Comparison of ENCODE assay signal across 10 cellular contexts in the genomic region with DNA sequence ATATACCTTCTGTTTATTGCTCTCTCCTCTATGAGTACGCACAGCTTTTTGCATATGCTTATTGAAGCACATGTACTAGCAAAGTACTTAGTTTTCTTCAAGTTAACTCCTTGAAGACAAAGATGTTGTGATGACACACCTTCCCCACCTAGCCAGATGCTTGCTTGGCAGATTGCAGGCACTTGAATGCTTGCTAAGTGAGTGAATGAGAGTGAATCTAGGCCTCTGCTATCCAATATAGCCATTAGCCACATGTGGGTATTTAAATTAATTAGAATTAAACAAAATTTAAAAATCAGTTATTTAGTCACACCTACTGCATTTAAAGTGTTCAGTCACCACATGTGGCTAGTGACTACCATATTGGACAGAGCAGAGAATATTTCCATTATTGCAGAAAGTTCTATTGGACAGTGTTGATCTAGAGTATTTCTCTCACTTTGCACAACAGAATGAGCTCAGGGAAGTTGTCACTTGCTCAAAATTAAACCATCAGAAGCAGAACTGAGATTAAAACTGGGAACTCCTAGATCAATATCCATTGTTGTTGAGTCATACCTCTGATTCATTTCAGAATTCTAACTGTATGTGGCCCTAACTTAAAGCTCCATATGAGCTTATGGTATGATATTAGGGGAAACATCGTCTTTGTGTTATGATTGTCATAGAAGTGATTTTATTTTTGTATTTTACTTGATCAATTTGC. TPM values are rescaled to one million over a fixed set of nuclear protein-coding genes. Genes with fewer than 3 reads are reported as not detected.
DNase-seq lines count a peak whose midpoint lies in the region; ATAC-seq and TF ChIP-seq lines count a peak whose summit lies in the region.
"Had no signal": no experiment of that assay in that cellular context is flagged by ENCODE, and none has a peak within 500 bp of the region (broad histone marks: within the 10 kb centered on the region; RNA-seq: fewer than 3 reads in every experiment).

No MANE protein-coding gene starts in this region.

- no peaks in the 10 kb centered on the region for H3K4me1 ChIP-seq in prostate gland (replicated peaks)

- CTCF ChIA-PET in activated naive CD4-positive, alpha-beta T cell treated with anti-CD3 and anti-CD28 coated beads for 36 hours (lab: Charles Lee) = interaction anchor here (1.1 to 4.3 kb wide), 3 partner anchors 10 to 93 kb away, joined by 3 to 19 read pairs (median 3); a partner anchor contains a TSS

- no peaks in the 10 kb centered on the region for H3K27me3 ChIP-seq in prostate gland (replicated peaks; ENCODE audit: insufficient read depth)

- no peak overlapping the region for H3K4me3 ChIP-seq in prostate gland

- H3K4me1 Mint-ChIP-seq in activated naive CD4-positive, alpha-beta T cell treated with anti-CD3 and anti-CD28 coated beads for 36 hours (ENCODE audit: low read depth) = peaks cover 2% of the 10 kb centered on the region
- H3K4me1 Mint-ChIP-seq: activated naive CD4-positive, alpha-beta T cell treated with anti-CD3 and anti-CD28 coated beads, Interleukin-2, amount 10 ng/mL, durations not matched to agents 7 days and 5 days had no signal

- peaks cover 2% of the 10 kb centered on the region for H3K27me3 Mint-ChIP-seq in activated naive CD4-positive, alpha-beta T cell treated with anti-CD3 and anti-CD28 coated beads for 36 hours (ENCODE audit: low read depth)

- no peaks in the 10 kb centered on the region for H3K9me3 ChIP-seq in prostate gland

- H3K27ac ChIP-seq in prostate gland = no peak overlapping the region

- no peaks in the 10 kb centered on the region for H3K36me3 Mint-ChIP-seq in activated naive CD4-positive, alpha-beta T cell treated with anti-CD3 and anti-CD28 coated beads, Interleukin-2, amount 50 U/mL, for 72 hours
- H3K36me3 Mint-ChIP-seq in activated naive CD4-positive, alpha-beta T cell treated with anti-CD3 and anti-CD28 coated beads for 36 hours (ENCODE audit: low read depth) = no peaks in the 10 kb centered on the region

- no peak for TF ChIP-seq POLR2A in prostate gland (IDR thresholded peaks at IDR 0.05)

- no peak overlapping the region for H3K4me3 Mint-ChIP-seq in activated naive CD4-positive, alpha-beta T cell treated with anti-CD3 and anti-CD28 coated beads for 36 hours
- H3K4me3 Mint-ChIP-seq: activated naive CD4-positive, alpha-beta T cell treated with anti-CD3 and anti-CD28 coated beads, Interleukin-2, amount 10 ng/mL, durations not matched to agents 7 days and 5 days had no signal

- no peaks in the 10 kb centered on the region for H3K36me3 ChIP-seq in prostate gland

- no peak for TF ChIP-seq CTCF in prostate gland (IDR thresholded peaks at IDR 0.05)

- intact Hi-C loops in activated naive CD4-positive, alpha-beta T cell treated with anti-CD3 and anti-CD28 coated beads for 36 hours (cut with micrococcal nuclease) = loop anchor here (10.0 kb wide), 1 partner anchor 617 kb away; no protein-coding TSS in a partner anchor
- intact Hi-C loops in posterior vena cava (cut with DNase I) (no loop called here), prostate gland (cut with DNase I) (no loop called here)

- DNase-seq in activated naive CD4-positive, alpha-beta T cell treated with anti-CD3 and anti-CD28 coated beads, Interleukin-2, amount 50 U/mL, for 72 hours (ENCODE audit: low spot score in 2 of 2) = no peak
- no peak for DNase-seq in activated naive CD4-positive, alpha-beta T cell treated with anti-CD3 and anti-CD28 coated beads for 36 hours
- DNase-seq in NCI-H524 (lab: John Stamatoyannopoulos, UW) (peak; percentile 54 to 89), posterior vena cava (ENCODE audit: low spot score) (no peak), prostate gland (ENCODE audit: low spot score) (no peak), NCI-H2196 treated with DMSO at 0.1 percent for 48 hours (lab: John Stamatoyannopoulos, UW; ENCODE audit: unreplicated experiment) (no peak)
- DNase-seq in activated CD4-positive, alpha-beta T cell treated with anti-CD3 and anti-CD28 coated beads for 4 hours = no peak
- DNase-seq: activated naive CD4-positive, alpha-beta T cell treated with anti-CD3 and anti-CD28 coated beads, Interleukin-2, amount 10 ng/mL, durations not matched to agents 7 days and 5 days; left ventricle myocardium superior had no signal

- no peaks in the 10 kb centered on the region for H3K9me3 Mint-ChIP-seq in activated naive CD4-positive, alpha-beta T cell treated with anti-CD3 and anti-CD28 coated beads, Interleukin-2, amount 50 U/mL, for 72 hours
- H3K9me3 Mint-ChIP-seq in activated naive CD4-positive, alpha-beta T cell treated with anti-CD3 and anti-CD28 coated beads for 36 hours = no peaks in the 10 kb centered on the region
- H3K9me3 Mint-ChIP-seq: activated naive CD4-positive, alpha-beta T cell treated with anti-CD3 and anti-CD28 coated beads, Interleukin-2, amount 10 ng/mL, durations not matched to agents 7 days and 5 days had no signal

- H3K27ac Mint-ChIP-seq in activated naive CD4-positive, alpha-beta T cell treated with anti-CD3 and anti-CD28 coated beads, Interleukin-2, amount 50 U/mL, for 72 hours = no peak overlapping the region
- no peak overlapping the region for H3K27ac Mint-ChIP-seq in activated naive CD4-positive, alpha-beta T cell treated with anti-CD3 and anti-CD28 coated beads for 36 hours
- H3K27ac Mint-ChIP-seq: activated naive CD4-positive, alpha-beta T cell treated with anti-CD3 and anti-CD28 coated beads, Interleukin-2, amount 10 ng/mL, durations not matched to agents 7 days and 5 days had no signal

- ATAC-seq in activated naive CD4-positive, alpha-beta T cell treated with anti-CD3 and anti-CD28 coated beads, Interleukin-2, amount 50 U/mL, for 72 hours = peak; percentile 71 to 95
- peak; percentile 96 for ATAC-seq in HG02852 (IDR thresholded peaks at IDR 0.05; ENCODE audit: unreplicated experiment)
- ATAC-seq: left ventricle myocardium superior had no signal

- WGBS in prostate gland = 94% methylated on average over 2 of the region's 2 CpGs

RNA-seq across cellular contexts. Expression of a gene that starts 8.6 kb away (rescaled TPM):
- total RNA-seq in activated naive CD4-positive, alpha-beta T cell treated with anti-CD3 and anti-CD28 coated beads, Interleukin-2, amount 50 U/mL, for 72 hours = 10 to 100 TPM in 1 of 2 donors, 1 to 10 TPM in 1; 5.3 to 13.6 TPM
- 1 to 10 TPM; 7.6 to 7.9 TPM for total RNA-seq in activated naive CD4-positive, alpha-beta T cell treated with anti-CD3 and anti-CD28 coated beads for 36 hours
- total RNA-seq in posterior vena cava (10 to 100 TPM; 26.8 to 29.1 TPM), prostate gland (10 to 100 TPM; 12.4 to 20.3 TPM)

Comparison
In these comparisons a context has a peak if more than half of its experiments do, and no peak if none do; other contexts are left out.
1. DNase-seq: peak in NCI-H524 (2 of 2); none in activated naive CD4-positive, alpha-beta T cell treated with anti-CD3 and anti-CD28 coated beads, Interleukin-2, amount 50 U/mL, for 72 hours (0 of 2), activated naive CD4-positive, alpha-beta T cell treated with anti-CD3 and anti-CD28 coated beads for 36 hours (single experiment), posterior vena cava (single experiment), prostate gland (single experiment), activated CD4-positive, alpha-beta T cell treated with anti-CD3 and anti-CD28 coated beads for 4 hours (0 of 2) and NCI-H2196 treated with DMSO at 0.1 percent for 48 hours (single experiment).